In genomic region chr7:43756368-43757072, GRCh38 we compare ENCODE assay signal across 8 cellular contexts. TPM values are rescaled to one million over a fixed set of nuclear protein-coding genes. Genes with fewer than 3 reads are reported as not detected.
DNase-seq lines count a peak whose midpoint lies in the region; ATAC-seq lines count a peak whose summit lies in the region.

No MANE protein-coding gene starts in this region.

- no peaks in the 10 kb centered on the region for H3K36me3 Mint-ChIP-seq in natural killer cell treated with Interleukin-12 subunit alpha and Interleukin-12 subunit beta and Interleukin-15 and Interleukin-18, amount 100 ng/mL, for 72 hours

- H3K27me3 Mint-ChIP-seq in natural killer cell treated with Interleukin-12 subunit alpha and Interleukin-12 subunit beta and Interleukin-15 and Interleukin-18, amount 100 ng/mL, for 72 hours, result peaks cover 0 to 12% of the 10 kb centered on the region in 2 donors

- no peaks in the 10 kb centered on the region for H3K9me3 ChIP-seq in MG63

- no peaks in the 10 kb centered on the region for H3K9me3 Mint-ChIP-seq in natural killer cell treated with Interleukin-12 subunit alpha and Interleukin-12 subunit beta and Interleukin-15 and Interleukin-18, amount 100 ng/mL, for 72 hours

- H3K27ac Mint-ChIP-seq in natural killer cell treated with Interleukin-12 subunit alpha and Interleukin-12 subunit beta and Interleukin-15 and Interleukin-18, amount 100 ng/mL, for 72 hours, result peak overlapping the region; percentile 2 to 17

- peak overlapping the region; percentile 69 for H3K4me3 Mint-ChIP-seq in natural killer cell treated with Interleukin-12 subunit alpha and Interleukin-12 subunit beta and Interleukin-15 and Interleukin-18, amount 100 ng/mL, for 72 hours

- ATAC-seq in natural killer cell treated with Interleukin-12 subunit alpha and Interleukin-12 subunit beta and Interleukin-15 and Interleukin-18, amount 100 ng/mL, for 72 hours, result peak in 1 of 2 donors; percentile 44
- ATAC-seq in HG03175 (IDR thresholded peaks at IDR 0.05; ENCODE audit: unreplicated experiment), result no peak
- ATAC-seq in HG03108 (IDR thresholded peaks at IDR 0.05; ENCODE audit: unreplicated experiment), result no peak

- no peaks in the 10 kb centered on the region for H3K36me3 ChIP-seq in MG63

- peaks cover 31 to 36% of the 10 kb centered on the region in 2 donors for H3K4me1 Mint-ChIP-seq in natural killer cell treated with Interleukin-12 subunit alpha and Interleukin-12 subunit beta and Interleukin-15 and Interleukin-18, amount 100 ng/mL, for 72 hours (ENCODE audit: low read depth in 2 of 2)

- no peak overlapping the region for H3K4me3 ChIP-seq in MG63

- no peaks in the 10 kb centered on the region for H3K27me3 ChIP-seq in MG63

- peak; percentile 19 for DNase-seq in GDM1 (lab: John Stamatoyannopoulos, UW)
- peak; percentile 27 for DNase-seq in MG63
- DNase-seq in amniotic stem cell (lab: John Stamatoyannopoulos, UW), result peak; percentile 7
- no peak for DNase-seq in natural killer cell treated with Interleukin-12 subunit alpha and Interleukin-12 subunit beta and Interleukin-15 and Interleukin-18, amount 100 ng/mL, for 72 hours (ENCODE audit: low spot score)
- no peak for DNase-seq in NCI-H345 treated with DMSO at 0.1 percent for 48 hours (lab: John Stamatoyannopoulos, UW; ENCODE audit: unreplicated experiment)
- DNase-seq in NCI-H2227 treated with DMSO at 0.1 percent for 48 hours (lab: John Stamatoyannopoulos, UW), result no peak

RNA-seq across cellular contexts. Expression of gene BLVRA, which starts 2.0 kb away (rescaled TPM):
- 40.1 and 42.1 TPM in 2 replicates for total RNA-seq in MG63 (2014; rRNA removed; shearing (Covaris generic); ENCODE audit: low replicate concordance)
- 10 to 100 TPM; 34.6 to 62.0 TPM for total RNA-seq in natural killer cell treated with Interleukin-12 subunit alpha and Interleukin-12 subunit beta and Interleukin-15 and Interleukin-18, amount 100 ng/mL, for 72 hours

RNA-seq across cellular contexts. Expression of gene COA1, which starts 27.2 kb away (rescaled TPM):
- 37.0 and 58.9 TPM in 2 replicates for total RNA-seq in MG63 (2014; rRNA removed; shearing (Covaris generic); ENCODE audit: low replicate concordance)
- 100 to 1,000 TPM in 1 of 2 donors, 10 to 100 TPM in 1; 77.2 to 119 TPM for total RNA-seq in natural killer cell treated with Interleukin-12 subunit alpha and Interleukin-12 subunit beta and Interleukin-15 and Interleukin-18, amount 100 ng/mL, for 72 hours

Comparison
In these comparisons a context has a peak if more than half of its experiments do, and no peak if none do; other contexts are left out.
1. DNase-seq: peak in GDM1 (single experiment), MG63 (single experiment) and amniotic stem cell (single experiment); none in natural killer cell treated with Interleukin-12 subunit alpha and Interleukin-12 subunit beta and Interleukin-15 and Interleukin-18, amount 100 ng/mL, for 72 hours (single experiment), NCI-H345 treated with DMSO at 0.1 percent for 48 hours (single experiment) and NCI-H2227 treated with DMSO at 0.1 percent for 48 hours (single experiment).